1 cellular context compared by ENCODE assay signal in the genomic region with DNA sequence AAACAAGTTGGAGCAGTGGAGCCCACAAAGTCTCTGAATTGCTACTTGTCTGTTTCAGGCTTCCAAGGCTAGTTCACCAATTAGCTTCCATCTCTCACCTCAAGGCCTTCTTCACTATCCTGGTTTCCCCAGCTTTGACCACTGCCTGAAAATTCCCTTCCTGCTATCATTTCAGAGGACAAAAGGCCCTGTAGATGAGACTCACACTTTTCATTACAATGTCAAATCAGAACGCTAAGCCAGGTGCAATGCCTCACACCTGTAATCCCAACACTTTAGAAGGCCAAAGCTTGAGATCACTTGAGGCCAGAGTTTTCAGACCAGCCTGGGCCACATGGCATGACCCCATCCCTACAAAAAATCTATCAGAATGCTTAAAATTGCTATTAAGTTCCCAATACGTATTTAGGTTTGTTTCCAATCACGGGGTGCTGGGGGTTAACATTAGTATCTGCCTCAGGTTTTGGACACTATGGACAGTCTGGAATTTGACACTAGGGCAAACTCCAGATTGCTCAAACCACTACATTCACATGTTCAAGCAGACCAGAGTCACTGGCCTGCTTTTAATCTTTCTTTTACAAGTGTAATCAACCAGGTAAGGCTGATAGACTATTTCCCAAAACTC.
TF ChIP-seq lines count a peak whose summit lies in the region.

No MANE protein-coding gene starts in this region.

TF ChIP-seq in liver, 16 proteins besides CTCF, POLR2A, EP300 and RAD21 (continued from another document):
- TF ChIP-seq, protein P1, sequence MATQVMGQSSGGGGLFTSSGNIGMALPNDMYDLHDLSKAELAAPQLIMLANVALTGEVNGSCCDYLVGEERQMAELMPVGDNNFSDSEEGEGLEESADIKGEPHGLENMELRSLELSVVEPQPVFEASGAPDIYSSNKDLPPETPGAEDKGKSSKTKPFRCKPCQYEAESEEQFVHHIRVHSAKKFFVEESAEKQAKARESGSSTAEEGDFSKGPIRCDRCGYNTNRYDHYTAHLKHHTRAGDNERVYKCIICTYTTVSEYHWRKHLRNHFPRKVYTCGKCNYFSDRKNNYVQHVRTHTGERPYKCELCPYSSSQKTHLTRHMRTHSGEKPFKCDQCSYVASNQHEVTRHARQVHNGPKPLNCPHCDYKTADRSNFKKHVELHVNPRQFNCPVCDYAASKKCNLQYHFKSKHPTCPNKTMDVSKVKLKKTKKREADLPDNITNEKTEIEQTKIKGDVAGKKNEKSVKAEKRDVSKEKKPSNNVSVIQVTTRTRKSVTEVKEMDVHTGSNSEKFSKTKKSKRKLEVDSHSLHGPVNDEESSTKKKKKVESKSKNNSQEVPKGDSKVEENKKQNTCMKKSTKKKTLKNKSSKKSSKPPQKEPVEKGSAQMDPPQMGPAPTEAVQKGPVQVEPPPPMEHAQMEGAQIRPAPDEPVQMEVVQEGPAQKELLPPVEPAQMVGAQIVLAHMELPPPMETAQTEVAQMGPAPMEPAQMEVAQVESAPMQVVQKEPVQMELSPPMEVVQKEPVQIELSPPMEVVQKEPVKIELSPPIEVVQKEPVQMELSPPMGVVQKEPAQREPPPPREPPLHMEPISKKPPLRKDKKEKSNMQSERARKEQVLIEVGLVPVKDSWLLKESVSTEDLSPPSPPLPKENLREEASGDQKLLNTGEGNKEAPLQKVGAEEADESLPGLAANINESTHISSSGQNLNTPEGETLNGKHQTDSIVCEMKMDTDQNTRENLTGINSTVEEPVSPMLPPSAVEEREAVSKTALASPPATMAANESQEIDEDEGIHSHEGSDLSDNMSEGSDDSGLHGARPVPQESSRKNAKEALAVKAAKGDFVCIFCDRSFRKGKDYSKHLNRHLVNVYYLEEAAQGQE (IDR thresholded peaks at IDR 0.05), result peak; percentile 82
- TF ChIP-seq YY1 (IDR thresholded peaks at IDR 0.05) (peak; percentile 61), FOXA2 (IDR thresholded peaks at IDR 0.05) (no peak)
